8 cellular contexts compared by ENCODE assay signal in genomic region chr14:104078031-104078455, GRCh38. TPM values are rescaled to one million over a fixed set of nuclear protein-coding genes. Genes with fewer than 3 reads are reported as not detected.
DNase-seq lines count a peak whose midpoint lies in the region; ATAC-seq and TF ChIP-seq lines count a peak whose summit lies in the region.

No MANE protein-coding gene starts in this region.

- H3K27ac Mint-ChIP-seq in activated T-cell treated with anti-CD3 and anti-CD28 coated beads, Interleukin-2, amount 50 U/mL, for 24 hours, result no peak overlapping the region
- H3K27ac Mint-ChIP-seq in nephron progenitor cell, result no peak overlapping the region
- H3K27ac Mint-ChIP-seq in stimulated activated naive CD8-positive, alpha-beta T cell treated with anti-CD3 and anti-CD28 coated beads, Interleukin-15, amount 100 ng/mL, for 72 hours, result peak overlapping the region; percentile 20 to 44

- H3K27me3 ChIP-seq in Peyer's patch, result no peaks in the 10 kb centered on the region

- peaks cover 0 to 18% (median 0%) of the 10 kb centered on the region in 4 donors for H3K4me1 ChIP-seq in Peyer's patch

- ATAC-seq in GM21619 (IDR thresholded peaks at IDR 0.05; ENCODE audit: unreplicated experiment), result peak; percentile 93
- peak; percentile 98 for ATAC-seq in stimulated activated naive CD8-positive, alpha-beta T cell treated with anti-CD3 and anti-CD28 coated beads, Interleukin-15, amount 100 ng/mL, for 72 hours

- peaks cover 22% of the 10 kb centered on the region for H3K27me3 Mint-ChIP-seq in activated T-cell treated with anti-CD3 and anti-CD28 coated beads, Interleukin-2, amount 50 U/mL, for 24 hours
- H3K27me3 Mint-ChIP-seq in nephron progenitor cell (ENCODE audit: low read depth, poor library complexity), result peaks cover 40% of the 10 kb centered on the region
- peaks cover 8% of the 10 kb centered on the region for H3K27me3 Mint-ChIP-seq in stimulated activated naive CD8-positive, alpha-beta T cell treated with anti-CD3 and anti-CD28 coated beads, Interleukin-15, amount 100 ng/mL, for 72 hours

- TF ChIP-seq CTCF in LNCAP (IDR thresholded peaks at IDR 0.05), result peak; percentile 100
- TF ChIP-seq CTCF in Peyer's patch (IDR thresholded peaks at IDR 0.05), result peak; percentile 97 to 100 (median 100)
- TF ChIP-seq CTCF in nephron progenitor cell (IDR thresholded peaks at IDR 0.05), result peak; percentile 100

- no peak overlapping the region for H3K4me3 ChIP-seq in Peyer's patch

- no peak for TF ChIP-seq POLR2A in Peyer's patch (IDR thresholded peaks at IDR 0.05)

- no peaks in the 10 kb centered on the region for H3K36me3 Mint-ChIP-seq in activated T-cell treated with anti-CD3 and anti-CD28 coated beads, Interleukin-2, amount 50 U/mL, for 24 hours (ENCODE audit: low read depth)
- H3K36me3 Mint-ChIP-seq in nephron progenitor cell (ENCODE audit: low read depth), result no peaks in the 10 kb centered on the region

- H3K9me3 Mint-ChIP-seq in activated T-cell treated with anti-CD3 and anti-CD28 coated beads, Interleukin-2, amount 50 U/mL, for 24 hours, result peaks cover 7% of the 10 kb centered on the region
- peaks cover 18% of the 10 kb centered on the region for H3K9me3 Mint-ChIP-seq in nephron progenitor cell
- H3K9me3 Mint-ChIP-seq in stimulated activated naive CD8-positive, alpha-beta T cell treated with anti-CD3 and anti-CD28 coated beads, Interleukin-15, amount 100 ng/mL, for 72 hours, result peaks cover 5 to 12% of the 10 kb centered on the region in 2 donors

- no peak overlapping the region for H3K27ac ChIP-seq in Peyer's patch

- no peaks in the 10 kb centered on the region for H3K36me3 ChIP-seq in Peyer's patch

- H3K9me3 ChIP-seq in Peyer's patch, result peaks cover 0 to 6% (median 0%) of the 10 kb centered on the region in 4 donors

- H3K4me1 Mint-ChIP-seq in activated T-cell treated with anti-CD3 and anti-CD28 coated beads, Interleukin-2, amount 50 U/mL, for 24 hours (ENCODE audit: low read depth), result peaks cover 14% of the 10 kb centered on the region
- H3K4me1 Mint-ChIP-seq in nephron progenitor cell, result peaks cover 7% of the 10 kb centered on the region
- H3K4me1 Mint-ChIP-seq in stimulated activated naive CD8-positive, alpha-beta T cell treated with anti-CD3 and anti-CD28 coated beads, Interleukin-15, amount 100 ng/mL, for 72 hours, result peaks cover 14% of the 10 kb centered on the region

- H3K4me3 Mint-ChIP-seq in activated T-cell treated with anti-CD3 and anti-CD28 coated beads, Interleukin-2, amount 50 U/mL, for 24 hours, result no peak overlapping the region
- no peak overlapping the region for H3K4me3 Mint-ChIP-seq in nephron progenitor cell
- peak overlapping the region; percentile 5 to 20 for H3K4me3 Mint-ChIP-seq in stimulated activated naive CD8-positive, alpha-beta T cell treated with anti-CD3 and anti-CD28 coated beads, Interleukin-15, amount 100 ng/mL, for 72 hours

- DNase-seq in DMS 273 treated with DMSO at 0.1 percent for 48 hours (lab: John Stamatoyannopoulos, UW), result peak; percentile 73
- peak; percentile 80 to 95 (median 91) for DNase-seq in Peyer's patch
- DNase-seq in activated T-cell treated with anti-CD3 and anti-CD28 coated beads, Interleukin-2, amount 50 U/mL, for 24 hours, result peak; percentile 88
- DNase-seq in fibroblast of gingiva (ENCODE audit: low read depth), result peak; percentile 69
- DNase-seq in nephron progenitor cell, result peak; percentile 90
- peak; percentile 83 to 88 for DNase-seq in stimulated activated naive CD8-positive, alpha-beta T cell treated with anti-CD3 and anti-CD28 coated beads, Interleukin-15, amount 100 ng/mL, for 72 hours

RNA-seq across cellular contexts. Expression of gene ASPG, which starts 7.5 kb away (rescaled TPM):
- total RNA-seq in Peyer's patch, result 1 to 10 TPM in 3 of 4 donors, not detected in 1; 1.2 to 7.4 (median 2.3) TPM

Comparison
In these comparisons a context has a peak if more than half of its experiments do, and no peak if none do; other contexts are left out.
1. H3K27ac Mint-ChIP-seq: peak in stimulated activated naive CD8-positive, alpha-beta T cell treated with anti-CD3 and anti-CD28 coated beads, Interleukin-15, amount 100 ng/mL, for 72 hours (2 of 2); none in activated T-cell treated with anti-CD3 and anti-CD28 coated beads, Interleukin-2, amount 50 U/mL, for 24 hours (single experiment) and nephron progenitor cell (single experiment).
2. H3K4me3 Mint-ChIP-seq: peak in stimulated activated naive CD8-positive, alpha-beta T cell treated with anti-CD3 and anti-CD28 coated beads, Interleukin-15, amount 100 ng/mL, for 72 hours (2 of 2); none in activated T-cell treated with anti-CD3 and anti-CD28 coated beads, Interleukin-2, amount 50 U/mL, for 24 hours (single experiment) and nephron progenitor cell (single experiment).
3. Peak in every context shown above with its lines, with median percentiles within 50 percentile points of each other: DNase-seq and CTCF ChIP-seq.